Comparison of ENCODE assay signal across 2 cellular contexts in genomic region chr6:13077117-13077516, GRCh38.
TF ChIP-seq lines count a peak whose summit lies in the region.

No MANE protein-coding gene starts in this region.

TF ChIP-seq in WTC11, 78 proteins besides CTCF, POLR2A, EP300 and RAD21 (continued from another document):
- TF ChIP-seq ZNF263 (CRISPR knock-in tag; IDR thresholded peaks at IDR 0.05; ENCODE audit: low read depth): no peak
- no peak for TF ChIP-seq PRDM15 (CRISPR knock-in tag; IDR thresholded peaks at IDR 0.05)
- no peak for TF ChIP-seq NR1H2 (CRISPR knock-in tag; IDR thresholded peaks at IDR 0.05)
- TF ChIP-seq, protein P1, sequence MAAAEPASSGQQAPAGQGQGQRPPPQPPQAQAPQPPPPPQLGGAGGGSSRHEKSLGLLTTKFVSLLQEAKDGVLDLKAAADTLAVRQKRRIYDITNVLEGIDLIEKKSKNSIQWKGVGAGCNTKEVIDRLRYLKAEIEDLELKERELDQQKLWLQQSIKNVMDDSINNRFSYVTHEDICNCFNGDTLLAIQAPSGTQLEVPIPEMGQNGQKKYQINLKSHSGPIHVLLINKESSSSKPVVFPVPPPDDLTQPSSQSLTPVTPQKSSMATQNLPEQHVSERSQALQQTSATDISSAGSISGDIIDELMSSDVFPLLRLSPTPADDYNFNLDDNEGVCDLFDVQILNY (CRISPR knock-in tag; IDR thresholded peaks at IDR 0.05): no peak
- no peak for TF ChIP-seq RELA (CRISPR knock-in tag; IDR thresholded peaks at IDR 0.05; ENCODE audit: borderline replicate concordance)
- TF ChIP-seq, protein P2, sequence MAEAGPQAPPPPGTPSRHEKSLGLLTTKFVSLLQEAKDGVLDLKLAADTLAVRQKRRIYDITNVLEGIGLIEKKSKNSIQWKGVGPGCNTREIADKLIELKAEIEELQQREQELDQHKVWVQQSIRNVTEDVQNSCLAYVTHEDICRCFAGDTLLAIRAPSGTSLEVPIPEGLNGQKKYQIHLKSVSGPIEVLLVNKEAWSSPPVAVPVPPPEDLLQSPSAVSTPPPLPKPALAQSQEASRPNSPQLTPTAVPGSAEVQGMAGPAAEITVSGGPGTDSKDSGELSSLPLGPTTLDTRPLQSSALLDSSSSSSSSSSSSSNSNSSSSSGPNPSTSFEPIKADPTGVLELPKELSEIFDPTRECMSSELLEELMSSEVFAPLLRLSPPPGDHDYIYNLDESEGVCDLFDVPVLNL (CRISPR knock-in tag; IDR thresholded peaks at IDR 0.05; ENCODE audit: borderline replicate concordance, low read depth): no peak
- TF ChIP-seq SOX15 (CRISPR knock-in tag; IDR thresholded peaks at IDR 0.05): no peak
- no peak for TF ChIP-seq ZNF671 (CRISPR knock-in tag; IDR thresholded peaks at IDR 0.05)
- no peak for TF ChIP-seq ZNF232 (CRISPR knock-in tag; IDR thresholded peaks at IDR 0.05)
- TF ChIP-seq ZNF423 (CRISPR knock-in tag; IDR thresholded peaks at IDR 0.05): no peak
- TF ChIP-seq, protein P3, sequence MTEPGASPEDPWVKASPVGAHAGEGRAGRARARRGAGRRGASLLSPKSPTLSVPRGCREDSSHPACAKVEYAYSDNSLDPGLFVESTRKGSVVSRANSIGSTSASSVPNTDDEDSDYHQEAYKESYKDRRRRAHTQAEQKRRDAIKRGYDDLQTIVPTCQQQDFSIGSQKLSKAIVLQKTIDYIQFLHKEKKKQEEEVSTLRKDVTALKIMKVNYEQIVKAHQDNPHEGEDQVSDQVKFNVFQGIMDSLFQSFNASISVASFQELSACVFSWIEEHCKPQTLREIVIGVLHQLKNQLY (CRISPR knock-in tag; IDR thresholded peaks at IDR 0.05): no peak
- no peak for TF ChIP-seq ZNF317 (CRISPR knock-in tag; IDR thresholded peaks at IDR 0.05; ENCODE audit: borderline replicate concordance, low read depth)
- no peak for TF ChIP-seq ZNF219 (CRISPR knock-in tag; IDR thresholded peaks at IDR 0.05; ENCODE audit: borderline replicate concordance)
- no peak for TF ChIP-seq ELF4 (CRISPR knock-in tag; IDR thresholded peaks at IDR 0.05; ENCODE audit: low read depth)
TF ChIP-seq in WTC11: peak in this region for 0.

TF ChIP-seq in H1, 55 proteins besides CTCF, POLR2A, EP300 and RAD21 (continued from another document):
- TF ChIP-seq CHD1 (IDR thresholded peaks at IDR 0.05; ENCODE audit: low read depth, low read length) (no peak), SIN3A (conservative IDR thresholded peaks at IDR 0.05 in 1 of 2, IDR thresholded peaks at IDR 0.05 in 1 of 2; ENCODE audit: low read depth in 1 of 2, low read length in 2 of 2) (no peak), SP1 (IDR thresholded peaks at IDR 0.05; ENCODE audit: low read depth, low read length) (no peak), CTBP2 (IDR thresholded peaks at IDR 0.05; ENCODE audit: borderline replicate concordance, insufficient read depth, insufficient read length, low read length) (no peak), MAX (IDR thresholded peaks at IDR 0.05) (no peak), SRF (IDR thresholded peaks at IDR 0.05; ENCODE audit: low read depth, low read length) (no peak), GABPA (IDR thresholded peaks at IDR 0.05; ENCODE audit: borderline replicate concordance, insufficient read depth, low read length) (no peak), RXRA (IDR thresholded peaks at IDR 0.05; ENCODE audit: insufficient read depth, low read depth, low read length) (no peak), FOSL1 (IDR thresholded peaks at IDR 0.05; ENCODE audit: insufficient read depth, low read depth, low read length) (no peak), SIRT6 (IDR thresholded peaks at IDR 0.05; ENCODE audit: low read length) (no peak), CBX8 (IDR thresholded peaks at IDR 0.05; ENCODE audit: borderline replicate concordance, low read depth, low read length) (no peak), MAFK (IDR thresholded peaks at IDR 0.05; ENCODE audit: low read depth, low read length) (no peak), ATF2 (IDR thresholded peaks at IDR 0.05; ENCODE audit: low read length) (no peak)
- TF ChIP-seq, protein P4, sequence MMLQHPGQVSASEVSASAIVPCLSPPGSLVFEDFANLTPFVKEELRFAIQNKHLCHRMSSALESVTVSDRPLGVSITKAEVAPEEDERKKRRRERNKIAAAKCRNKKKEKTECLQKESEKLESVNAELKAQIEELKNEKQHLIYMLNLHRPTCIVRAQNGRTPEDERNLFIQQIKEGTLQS (IDR thresholded peaks at IDR 0.05; ENCODE audit: insufficient read depth, low read depth, low read length): no peak
